ENCODE assay signal across 17 cellular contexts in genomic region chr7:2872296-2872874, GRCh38. TPM values are rescaled to one million over a fixed set of nuclear protein-coding genes. Genes with fewer than 3 reads are reported as not detected.
DNase-seq lines count a peak whose midpoint lies in the region; ATAC-seq and TF ChIP-seq lines count a peak whose summit lies in the region.
"Had no signal": no experiment of that assay in that cellular context is flagged by ENCODE, and none has a peak within 500 bp of the region (broad histone marks: within the 10 kb centered on the region; RNA-seq: fewer than 3 reads in every experiment).

No MANE protein-coding gene starts in this region.

- H3K36me3 Mint-ChIP-seq in CD4-positive, alpha-beta T cell (ENCODE audit: low read depth): no peaks in the 10 kb centered on the region
- H3K36me3 Mint-ChIP-seq: stimulated activated effector memory CD8-positive, alpha-beta T cell treated with anti-CD3 and anti-CD28 coated beads, Interleukin-12 subunit alpha, Interleukin-12 subunit beta, amount 100 ng/mL, for 72 hours had no signal

- peak overlapping the region; percentile 81 for H3K27ac Mint-ChIP-seq in CD4-positive, alpha-beta T cell
- H3K27ac Mint-ChIP-seq: effector memory CD8-positive, alpha-beta T cell had no signal

- H3K27me3 Mint-ChIP-seq in CD4-positive, alpha-beta T cell: no peaks in the 10 kb centered on the region
- H3K27me3 Mint-ChIP-seq: effector memory CD8-positive, alpha-beta T cell had no signal

- peaks cover 67% of the 10 kb centered on the region for H3K4me1 Mint-ChIP-seq in CD4-positive, alpha-beta T cell (ENCODE audit: low read depth)

- H3K27ac ChIP-seq in CD4-positive, alpha-beta T cell (ENCODE audit: low read depth, low read length): no peak overlapping the region
- peak overlapping the region; percentile 84 for H3K27ac ChIP-seq in RWPE1
- H3K27ac ChIP-seq: psoas muscle, tibial artery, WERI-Rb-1 had no signal

- POLR2A ChIA-PET in CD4-positive, alpha-beta T cell (lab: Charles Lee): interaction anchor here (1.0 kb wide), 1 partner anchor 223 kb away, joined by 4 read pairs; no protein-coding TSS in a partner anchor
- POLR2A ChIA-PET in RWPE1 (lab: Yijun Ruan, JAX; ENCODE audit: low non-redundant PET): no interaction called here

- CTCF ChIA-PET in CD4-positive, alpha-beta T cell (lab: Charles Lee): no interaction called here
- CTCF ChIA-PET in RWPE1 (lab: Yijun Ruan, JAX): no interaction called here

- no peaks in the 10 kb centered on the region for H3K9me3 ChIP-seq in CD4-positive, alpha-beta T cell (ENCODE audit: control insufficient read depth, low read length)
- H3K9me3 ChIP-seq: heart left ventricle, psoas muscle, tibial artery had no signal

- no peak overlapping the region for H3K4me3 Mint-ChIP-seq in CD4-positive, alpha-beta T cell
- H3K4me3 Mint-ChIP-seq: effector memory CD8-positive, alpha-beta T cell; stimulated activated effector memory CD8-positive, alpha-beta T cell treated with anti-CD3 and anti-CD28 coated beads, Interleukin-12 subunit alpha, Interleukin-12 subunit beta, amount 100 ng/mL, for 72 hours had no signal

- no peak for TF ChIP-seq CTCF in CD4-positive, alpha-beta T cell (IDR thresholded peaks at IDR 0.05)
- TF ChIP-seq CTCF in GM13976 (IDR thresholded peaks at IDR 0.05; ENCODE audit: borderline replicate concordance, control extremely low read depth, extremely low read depth, insufficient read depth, missing control alignments) (no peak), RWPE1 (conservative IDR thresholded peaks at IDR 0.05; ENCODE audit: low read depth) (no peak)

- intact Hi-C loops in CD4-positive, alpha-beta T cell (cut with DNase I, micrococcal nuclease): no loop called here
- intact Hi-C loops in cardiac septum (cut with DNase I): no loop called here

- no peak for DNase-seq in CD4-positive, alpha-beta T cell
- peak; percentile 12 for DNase-seq in GM13976 (ENCODE audit: low spot score)
- DNase-seq in RWPE1 (ENCODE audit: low spot score): no peak
- peak; percentile 32 for DNase-seq in middle frontal gyrus (ENCODE audit: extremely low spot score, low spot score)
- no peak for DNase-seq in activated CD8-positive, alpha-beta memory T cell treated with anti-CD3 and anti-CD28 coated beads, Interleukin-2, amount 50 U/mL, for 4 hours
- DNase-seq in COR-L47 (lab: John Stamatoyannopoulos, UW): no peak
- DNase-seq in cardiac septum (ENCODE audit: low spot score): no peak
- DNase-seq: DND-41; effector memory CD8-positive, alpha-beta T cell; islet precursor cell; NCI-H774; nephron progenitor cell; psoas muscle; tibial artery; WERI-Rb-1 had no signal

- H3K9me3 Mint-ChIP-seq in CD4-positive, alpha-beta T cell: no peaks in the 10 kb centered on the region
- H3K9me3 Mint-ChIP-seq: effector memory CD8-positive, alpha-beta T cell; nephron progenitor cell; stimulated activated effector memory CD8-positive, alpha-beta T cell treated with anti-CD3 and anti-CD28 coated beads, Interleukin-12 subunit alpha, Interleukin-12 subunit beta, amount 100 ng/mL, for 72 hours had no signal

- in situ Hi-C loops in GM13976 (cut with MboI; ENCODE audit: low sequenced_read_pairs, unreplicated experiment): no loop called here

- no peaks in the 10 kb centered on the region for H3K27me3 ChIP-seq in CD4-positive, alpha-beta T cell (ENCODE audit: control insufficient read depth, insufficient read depth, low read length)
- H3K27me3 ChIP-seq: heart left ventricle had no signal

- no peak for ATAC-seq in CD4-positive, alpha-beta T cell (ENCODE audit: poor library complexity)
- ATAC-seq: effector memory CD8-positive, alpha-beta T cell; psoas muscle; stimulated activated effector memory CD8-positive, alpha-beta T cell treated with anti-CD3 and anti-CD28 coated beads, Interleukin-12 subunit alpha, Interleukin-12 subunit beta, amount 100 ng/mL, for 72 hours had no signal

RNA-seq across cellular contexts. Expression of gene GNA12, which starts 28.3 kb away (rescaled TPM):
- 10 to 100 TPM; 16.0 to 16.1 TPM for total RNA-seq in CD4-positive, alpha-beta T cell
- total RNA-seq in cardiac septum: 33.7 TPM

Comparison
In these comparisons a context has a peak if more than half of its experiments do, and no peak if none do; other contexts are left out.
1. DNase-seq: peak in GM13976 (single experiment) and middle frontal gyrus (single experiment); none in CD4-positive, alpha-beta T cell (0 of 10), RWPE1 (single experiment), activated CD8-positive, alpha-beta memory T cell treated with anti-CD3 and anti-CD28 coated beads, Interleukin-2, amount 50 U/mL, for 4 hours (single experiment), COR-L47 (single experiment) and cardiac septum (single experiment).